ENCODE assay signal across 8 cellular contexts in genomic region chr7:76291346-76292205, GRCh38. TPM values are rescaled to one million over a fixed set of nuclear protein-coding genes. Genes with fewer than 3 reads are reported as not detected.
DNase-seq lines count a peak whose midpoint lies in the region; ATAC-seq and TF ChIP-seq lines count a peak whose summit lies in the region.

No MANE protein-coding gene starts in this region.

- H3K4me3 ChIP-seq in HL-60 (replicated peaks; ENCODE audit: insufficient read depth, low read length): peak overlapping the region; percentile 38
- peak overlapping the region; percentile 32 to 36 for H3K4me3 ChIP-seq in esophagus (ENCODE audit: low read depth in 1 of 2, low read length in 2 of 2)
- peak overlapping the region; percentile 37 to 50 for H3K4me3 ChIP-seq in muscle layer of duodenum (ENCODE audit: low read depth in 1 of 2, low read length in 2 of 2)

- H3K9me3 ChIP-seq in esophagus (ENCODE audit: control insufficient read depth in 2 of 2, insufficient read depth in 1 of 2, low read depth in 1 of 2, low read length in 1 of 2): no peaks in the 10 kb centered on the region
- no peaks in the 10 kb centered on the region for H3K9me3 ChIP-seq in muscle layer of duodenum (ENCODE audit: control insufficient read depth in 1 of 2, low read length in 2 of 2)

- H3K36me3 ChIP-seq in esophagus (ENCODE audit: control insufficient read depth in 2 of 2, insufficient read depth in 2 of 2, low read length in 1 of 2) (peaks cover 0 to 2% of the 10 kb centered on the region in 2 donors), muscle layer of duodenum (ENCODE audit: control insufficient read depth in 1 of 2, insufficient read depth in 2 of 2, low read length in 2 of 2) (peaks cover 0 to 4% of the 10 kb centered on the region in 2 donors)

- peak; percentile 70 for ATAC-seq in GM19438 (IDR thresholded peaks at IDR 0.05; ENCODE audit: low read depth, unreplicated experiment)

- H3K4me1 ChIP-seq in esophagus (ENCODE audit: control insufficient read depth in 2 of 2, insufficient read depth in 2 of 2, low read length in 1 of 2) (peaks cover 2 to 24% of the 10 kb centered on the region in 2 donors), muscle layer of duodenum (ENCODE audit: control insufficient read depth in 1 of 2, insufficient read depth in 2 of 2, low read length in 2 of 2) (peaks cover 0 to 36% of the 10 kb centered on the region in 2 donors)

- DNase-seq in COLO668 (lab: John Stamatoyannopoulos, UW; ENCODE audit: unreplicated experiment) (peak; percentile 81), HL-60 (ENCODE audit: low read depth in 1 of 2, low spot score in 1 of 2) (peak; percentile 89 to 92), OCI-M1 (lab: John Stamatoyannopoulos, UW) (peak; percentile 95), activated T-cell treated with anti-CD3 and anti-CD28 coated beads for 4 hours (peak; percentile 90)
- DNase-seq in stimulated activated CD8-positive, alpha-beta memory T cell treated with anti-CD3 and anti-CD28 coated beads, Interleukin-4, amount 100 ng/mL, for 48 hours: peak; percentile 97

- WGBS in esophagus, 2 donors: 9 to 11% methylated on average over 30 of the region's 30 CpGs

- no peaks in the 10 kb centered on the region for H3K27me3 ChIP-seq in HL-60 (ENCODE audit: insufficient read depth, poor library complexity, severe bottlenecking)
- no peaks in the 10 kb centered on the region for H3K27me3 ChIP-seq in esophagus (ENCODE audit: control insufficient read depth in 1 of 2, insufficient read depth in 2 of 2, low read length in 2 of 2)
- H3K27me3 ChIP-seq in muscle layer of duodenum (ENCODE audit: low read depth, low read length): no peaks in the 10 kb centered on the region

- H3K27ac ChIP-seq in HL-60 (replicated peaks) (peak overlapping the region; percentile 54), esophagus (ENCODE audit: low read depth in 2 of 2, low read length in 1 of 2) (peak overlapping the region; percentile 96 to 98), muscle layer of duodenum (ENCODE audit: low read length) (peak overlapping the region; percentile 96)

- TF ChIP-seq CTCF in HL-60 (IDR thresholded peaks at IDR 0.05; ENCODE audit: insufficient read depth, low read length): peak; percentile 96

RNA-seq across cellular contexts. Expression of gene HSPB1, which starts 10.9 kb away (rescaled TPM):
- 1,000 to 10,000 TPM; 4,444 to 4,845 TPM for polyA plus RNA-seq in esophagus

Comparison
In these comparisons a context has a peak if more than half of its experiments do, and no peak if none do; other contexts are left out.
1. Peak in every context shown above with its lines: DNase-seq, ATAC-seq, H3K4me3 ChIP-seq and H3K27ac ChIP-seq.